Comparison of ENCODE assay signal across 28 cellular contexts in genomic region chr13:29170451-29171082, GRCh38.
"Had no signal": no experiment of that assay in that cellular context is flagged by ENCODE, and none has a peak within 500 bp of the region (broad histone marks: within the 10 kb centered on the region; RNA-seq: fewer than 3 reads in every experiment).

No MANE protein-coding gene starts in this region.

- H3K36me3 Mint-ChIP-seq: activated CD8-positive, alpha-beta memory T cell treated with anti-CD3 and anti-CD28 coated beads, Interleukin-2, amount 10 ng/mL, durations not matched to agents 7 days and 5 days; activated naive CD8-positive, alpha-beta T cell treated with anti-CD3 and anti-CD28 coated beads for 36 hours had no signal

- H3K9me3 Mint-ChIP-seq: activated naive CD4-positive, alpha-beta T cell treated with anti-CD3 and anti-CD28 coated beads for 36 hours; activated naive CD8-positive, alpha-beta T cell treated with anti-CD3 and anti-CD28 coated beads for 36 hours; activated T-cell treated with anti-CD3 and anti-CD28 coated beads, Interleukin-2, amount 50 U/mL, for 4 hours; activated T-helper 17 cell treated with anti-CD3 and anti-CD28 coated beads, Interleukin-2, amount 50 U/mL, for 72 hours; T-helper 1 cell treated with Interleukin-12 subunit alpha and Interleukin-12 subunit beta and Interleukin-4 antibody, amounts not matched to agents 30 μg/mL and 1 μg/mL, for 36 hours had no signal

- H3K27ac ChIP-seq: RWPE1 had no signal

- H3K4me3 Mint-ChIP-seq: activated B cell treated with CpG ODN at 0.5 μM for 24 hours; activated CD4-positive, alpha-beta T cell treated with anti-CD3 and anti-CD28 coated beads, Interleukin-2, amount 10 ng/mL, durations not matched to agents 24 days and 14 days; activated CD8-positive, alpha-beta memory T cell treated with anti-CD3 and anti-CD28 coated beads, Interleukin-2, amount 10 ng/mL, durations not matched to agents 7 days and 5 days; activated naive CD4-positive, alpha-beta T cell treated with anti-CD3 and anti-CD28 coated beads for 36 hours; activated naive CD8-positive, alpha-beta T cell treated with anti-CD3 and anti-CD28 coated beads for 36 hours; activated T-cell treated with anti-CD3 and anti-CD28 coated beads, Interleukin-2, amount 50 U/mL, for 4 hours; activated T-helper 17 cell treated with anti-CD3 and anti-CD28 coated beads, Interleukin-2, amount 50 U/mL, for 72 hours; T-helper 1 cell treated with Interleukin-12 subunit alpha and Interleukin-12 subunit beta and Interleukin-4 antibody, amounts not matched to agents 30 μg/mL and 1 μg/mL, for 36 hours had no signal

- H3K27me3 Mint-ChIP-seq: activated CD4-positive, alpha-beta T cell treated with anti-CD3 and anti-CD28 coated beads, Interleukin-2, amount 10 ng/mL, durations not matched to agents 24 days and 14 days; activated CD8-positive, alpha-beta memory T cell treated with anti-CD3 and anti-CD28 coated beads, Interleukin-2, amount 10 ng/mL, durations not matched to agents 7 days and 5 days; activated T-helper 17 cell treated with anti-CD3 and anti-CD28 coated beads, Interleukin-2, amount 50 U/mL, for 72 hours had no signal

- H3K4me3 ChIP-seq: K562 had no signal

- H3K27ac Mint-ChIP-seq: activated B cell treated with CpG ODN at 0.5 μM for 24 hours; activated CD4-positive, alpha-beta T cell treated with anti-CD3 and anti-CD28 coated beads, Interleukin-2, amount 10 ng/mL, durations not matched to agents 24 days and 14 days; activated CD8-positive, alpha-beta memory T cell treated with anti-CD3 and anti-CD28 coated beads, Interleukin-2, amount 10 ng/mL, durations not matched to agents 7 days and 5 days; activated naive CD4-positive, alpha-beta T cell treated with anti-CD3 and anti-CD28 coated beads for 36 hours; activated naive CD8-positive, alpha-beta T cell treated with anti-CD3 and anti-CD28 coated beads for 36 hours; activated T-helper 17 cell treated with anti-CD3 and anti-CD28 coated beads, Interleukin-2, amount 50 U/mL, for 72 hours; T-helper 1 cell treated with Interleukin-12 subunit alpha and Interleukin-12 subunit beta and Interleukin-4 antibody, amounts not matched to agents 30 μg/mL and 1 μg/mL, for 36 hours had no signal

- DNase-seq: activated B cell treated with CpG ODN at 0.5 μM for 24 hours; activated CD4-positive, alpha-beta T cell treated with anti-CD3 and anti-CD28 coated beads for 1 hour; activated CD4-positive, alpha-beta T cell treated with anti-CD3 and anti-CD28 coated beads, Interleukin-2, amount 10 ng/mL, durations not matched to agents 24 days and 14 days; activated CD4-positive, alpha-beta T cell treated with anti-CD3 and anti-CD28 coated beads, Interleukin-2, amount 50 U/mL, for 48 hours; activated CD8-positive, alpha-beta memory T cell treated with anti-CD3 and anti-CD28 coated beads, Interleukin-2, amount 10 ng/mL, durations not matched to agents 7 days and 5 days; activated gamma-delta T cell; activated naive CD4-positive, alpha-beta T cell treated with anti-CD3 and anti-CD28 coated beads for 36 hours; activated naive CD8-positive, alpha-beta T cell treated with anti-CD3 and anti-CD28 coated beads for 36 hours; activated T-cell treated with anti-CD3 and anti-CD28 coated beads, Interleukin-2, amount 50 U/mL, for 4 hours; central memory CD4-positive, alpha-beta T cell; Karpas-422; MM.1S; NCI-H1105 treated with DMSO at 0.1 percent for 48 hours; NCI-H1436 treated with DMSO at 0.1 percent for 48 hours; NCI-H1930; NCI-H2171; NCI-H2227 treated with DMSO at 0.1 percent for 48 hours; NCI-H446 treated with DMSO at 0.1 percent for 48 hours; NCI-H526 treated with DMSO at 0.1 percent for 48 hours; NK-92 treated with Interleukin-12 subunit alpha and Interleukin-12 subunit beta, amount 100 ng/mL, for 24 hours; OCI-M1; SHP77 treated with DMSO at 0.1 percent for 48 hours; T-helper 9 cell had no signal

- H3K4me1 Mint-ChIP-seq: activated B cell treated with CpG ODN at 0.5 μM for 24 hours; activated CD4-positive, alpha-beta T cell treated with anti-CD3 and anti-CD28 coated beads, Interleukin-2, amount 10 ng/mL, durations not matched to agents 24 days and 14 days; activated CD8-positive, alpha-beta memory T cell treated with anti-CD3 and anti-CD28 coated beads, Interleukin-2, amount 10 ng/mL, durations not matched to agents 7 days and 5 days had no signal

- ATAC-seq: activated CD8-positive, alpha-beta memory T cell treated with anti-CD3 and anti-CD28 coated beads, Interleukin-2, amount 10 ng/mL, durations not matched to agents 7 days and 5 days; activated T-cell treated with anti-CD3 and anti-CD28 coated beads, Interleukin-2, amount 50 U/mL, for 4 hours; activated T-helper 17 cell treated with anti-CD3 and anti-CD28 coated beads, Interleukin-2, amount 50 U/mL, for 72 hours; K562; Panc1 had no signal
